Comparison of ENCODE assay signal across 10 cellular contexts in genomic region chr3:158102660-158103085, GRCh38. TPM values are rescaled to one million over a fixed set of nuclear protein-coding genes. Genes with fewer than 3 reads are reported as not detected.
DNase-seq lines count a peak whose midpoint lies in the region; ATAC-seq and TF ChIP-seq lines count a peak whose summit lies in the region.
"Had no signal": no experiment of that assay in that cellular context is flagged by ENCODE, and none has a peak within 500 bp of the region (broad histone marks: within the 10 kb centered on the region; RNA-seq: fewer than 3 reads in every experiment).

No MANE protein-coding gene starts in this region.

- TF ChIP-seq CTCF in foreskin fibroblast (IDR thresholded peaks at IDR 0.05; ENCODE audit: low read depth, low read length) (no peak), progenitor cell of endocrine pancreas (IDR thresholded peaks at IDR 0.05; ENCODE audit: unreplicated experiment) (no peak)

- peaks cover 3% of the 10 kb centered on the region for H3K36me3 Mint-ChIP-seq in activated CD4-positive, alpha-beta T cell treated with anti-CD3 and anti-CD28 coated beads, Interleukin-2, amount 10 ng/mL, durations not matched to agents 7 days and 5 days (ENCODE audit: low read depth)
- no peaks in the 10 kb centered on the region for H3K36me3 Mint-ChIP-seq in progenitor cell of endocrine pancreas (ENCODE audit: insufficient read depth)

- peaks cover 4% of the 10 kb centered on the region for H3K9me3 Mint-ChIP-seq in activated CD4-positive, alpha-beta T cell treated with anti-CD3 and anti-CD28 coated beads, Interleukin-2, amount 10 ng/mL, durations not matched to agents 7 days and 5 days
- H3K9me3 Mint-ChIP-seq in progenitor cell of endocrine pancreas (ENCODE audit: low read depth), result no peaks in the 10 kb centered on the region

- H3K4me3 ChIP-seq in NT2/D1 (ENCODE audit: insufficient read length, low read depth) (peak overlapping the region; percentile 41), foreskin fibroblast (ENCODE audit: low read depth in 1 of 2, low read length in 2 of 2) (peak overlapping the region; percentile 57 to 92)

- POLR2A ChIA-PET in activated CD4-positive, alpha-beta T cell treated with anti-CD3 and anti-CD28 coated beads, Interleukin-2, amount 10 ng/mL, durations not matched to agents 7 days and 5 days (lab: Charles Lee), result no interaction called here

- H3K27ac Mint-ChIP-seq in activated CD4-positive, alpha-beta T cell treated with anti-CD3 and anti-CD28 coated beads, Interleukin-2, amount 10 ng/mL, durations not matched to agents 7 days and 5 days, result no peak overlapping the region
- H3K27ac Mint-ChIP-seq in progenitor cell of endocrine pancreas, result peak overlapping the region; percentile 29

- H3K4me3 Mint-ChIP-seq in activated CD4-positive, alpha-beta T cell treated with anti-CD3 and anti-CD28 coated beads, Interleukin-2, amount 10 ng/mL, durations not matched to agents 7 days and 5 days, result peak overlapping the region; percentile 23
- H3K4me3 Mint-ChIP-seq in progenitor cell of endocrine pancreas (ENCODE audit: low read depth), result peak overlapping the region; percentile 53

- peak overlapping the region; percentile 9 for H3K9ac ChIP-seq in NT2/D1 (ENCODE audit: insufficient read length, low read depth)

- H3K4me1 ChIP-seq in NT2/D1 (ENCODE audit: insufficient read depth, insufficient read length), result peaks cover 12% of the 10 kb centered on the region

- H3K27me3 Mint-ChIP-seq in activated CD4-positive, alpha-beta T cell treated with anti-CD3 and anti-CD28 coated beads, Interleukin-2, amount 10 ng/mL, durations not matched to agents 7 days and 5 days, result peaks cover 93% of the 10 kb centered on the region
- peaks cover 95% of the 10 kb centered on the region for H3K27me3 Mint-ChIP-seq in progenitor cell of endocrine pancreas

- H3K4me1 Mint-ChIP-seq in activated CD4-positive, alpha-beta T cell treated with anti-CD3 and anti-CD28 coated beads, Interleukin-2, amount 10 ng/mL, durations not matched to agents 7 days and 5 days, result peaks cover 45% of the 10 kb centered on the region
- H3K4me1 Mint-ChIP-seq in progenitor cell of endocrine pancreas (ENCODE audit: low read depth), result peaks cover 29% of the 10 kb centered on the region

- CTCF ChIA-PET in activated CD4-positive, alpha-beta T cell treated with anti-CD3 and anti-CD28 coated beads, Interleukin-2, amount 10 ng/mL, durations not matched to agents 7 days and 5 days (lab: Charles Lee), result no interaction called here

- DNase-seq in activated CD4-positive, alpha-beta T cell treated with anti-CD3 and anti-CD28 coated beads, Interleukin-2, amount 10 ng/mL, durations not matched to agents 7 days and 5 days, result no peak
- DNase-seq in activated CD4-positive, alpha-beta T cell treated with anti-CD3 and anti-CD28 coated beads for 1 hour, result no peak
- DNase-seq in NT2/D1 (ENCODE audit: low read depth, low spot score), result no peak
- peak in 1 of 2 donors; percentile 62 for DNase-seq in foreskin fibroblast
- no peak for DNase-seq in progenitor cell of endocrine pancreas (ENCODE audit: low spot score, unreplicated experiment)
- no peak for DNase-seq in HK-2 (ENCODE audit: unreplicated experiment)
- DNase-seq in NCI-H748 treated with DMSO at 0.1 percent for 48 hours (lab: John Stamatoyannopoulos, UW), result no peak
- DNase-seq: stimulated activated CD4-positive, alpha-beta T cell treated with anti-CD3 and anti-CD28 coated beads, Interleukin-1b, Interleukin-23, amount 100 ng/mL, for 48 hours had no signal

- ATAC-seq in HG03045 (IDR thresholded peaks at IDR 0.05; ENCODE audit: unreplicated experiment), result no peak
- ATAC-seq: esophagus mucosa had no signal

- H3K9me3 ChIP-seq in NT2/D1 (ENCODE audit: insufficient read depth, low read length), result no peaks in the 10 kb centered on the region

- H3K36me3 ChIP-seq in NT2/D1 (ENCODE audit: insufficient read depth, insufficient read length, low read length), result no peaks in the 10 kb centered on the region

- H3K27me3 ChIP-seq in NT2/D1 (ENCODE audit: insufficient read depth, insufficient read length), result peaks cover 99% of the 10 kb centered on the region

RNA-seq across cellular contexts. Expression of gene SHOX2, which starts 3.5 kb away (rescaled TPM):
- not detected for total RNA-seq in activated CD4-positive, alpha-beta T cell treated with anti-CD3 and anti-CD28 coated beads, Interleukin-2, amount 10 ng/mL, durations not matched to agents 7 days and 5 days
- total RNA-seq in progenitor cell of endocrine pancreas, result 0.36 and 0.50 TPM in 2 replicates
- total RNA-seq: esophagus mucosa had no signal

RNA-seq across cellular contexts. Expression of gene RSRC1, which starts 7.2 kb away (rescaled TPM):
- 10 to 100 TPM; 41.3 to 46.1 TPM for total RNA-seq in activated CD4-positive, alpha-beta T cell treated with anti-CD3 and anti-CD28 coated beads, Interleukin-2, amount 10 ng/mL, durations not matched to agents 7 days and 5 days
- total RNA-seq in progenitor cell of endocrine pancreas, result 50.6 and 55.7 TPM in 2 replicates
